In the genomic region with DNA sequence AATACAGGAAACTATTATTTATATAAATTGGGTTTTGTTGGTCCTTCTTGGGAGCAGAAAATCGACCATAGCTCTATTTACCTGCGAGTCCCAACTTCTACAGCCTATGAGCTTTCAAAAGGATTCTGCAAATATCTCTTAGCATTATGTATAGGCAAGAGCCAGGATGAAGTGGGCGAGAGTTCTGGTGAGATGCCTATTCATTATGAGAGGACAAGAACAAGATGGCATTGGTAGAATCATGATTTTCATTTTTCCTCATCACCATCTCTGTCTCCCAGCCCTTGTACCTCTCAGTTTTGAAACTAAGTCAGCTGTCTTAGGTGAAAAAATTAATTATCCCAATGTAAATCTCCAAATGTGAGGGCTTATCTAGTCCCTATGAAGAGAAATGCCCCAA, we compare ENCODE assay signal across 23 cellular contexts. TPM values are rescaled to one million over a fixed set of nuclear protein-coding genes. Genes with fewer than 3 reads are reported as not detected.
DNase-seq lines count a peak whose midpoint lies in the region; ATAC-seq and TF ChIP-seq lines count a peak whose summit lies in the region.
"Had no signal": no experiment of that assay in that cellular context is flagged by ENCODE, and none has a peak within 500 bp of the region (broad histone marks: within the 10 kb centered on the region; RNA-seq: fewer than 3 reads in every experiment).

No MANE protein-coding gene starts in this region.

- DNase-seq in activated T-cell treated with anti-CD3 and anti-CD28 coated beads, Interleukin-2, amount 50 U/mL, for 72 hours: peak; percentile 43 to 47
- DNase-seq in activated T-cell treated with anti-CD3 and anti-CD28 coated beads, Interleukin-2, amount 50 U/mL, for 48 hours: no peak
- DNase-seq in CD8-positive, alpha-beta T cell: no peak
- no peak for DNase-seq in NCI-H526 treated with DMSO at 0.1 percent for 48 hours (lab: John Stamatoyannopoulos, UW)
- DNase-seq in upper lobe of right lung: no peak
- DNase-seq: activated CD8-positive, alpha-beta memory T cell treated with anti-CD3 and anti-CD28 coated beads for 24 hours; activated effector memory CD4-positive, alpha-beta T cell treated with Interleukin-2 at 50 U/mL for 16 hours; foreskin melanocyte; left cardiac atrium; mesenchymal stem cell; NCI-H1105; NCI-H2029 treated with DMSO at 0.1 percent for 48 hours; NCI-H345; NCI-H774; transverse colon had no signal

- H3K36me3 Mint-ChIP-seq in activated T-cell treated with anti-CD3 and anti-CD28 coated beads, Interleukin-2, amount 50 U/mL, for 72 hours (ENCODE audit: insufficient read depth in 2 of 2): peaks cover 18 to 57% of the 10 kb centered on the region in 2 donors
- H3K36me3 Mint-ChIP-seq in CD8-positive, alpha-beta T cell: peaks cover 94% of the 10 kb centered on the region
- peaks cover 20% of the 10 kb centered on the region for H3K36me3 Mint-ChIP-seq in activated naive CD8-positive, alpha-beta T cell

- peak overlapping the region; percentile 57 to 87 for H3K4me3 Mint-ChIP-seq in activated T-cell treated with anti-CD3 and anti-CD28 coated beads, Interleukin-2, amount 50 U/mL, for 72 hours
- H3K4me3 Mint-ChIP-seq in CD8-positive, alpha-beta T cell: no peak overlapping the region
- H3K4me3 Mint-ChIP-seq in activated naive CD8-positive, alpha-beta T cell: no peak overlapping the region

- H3K36me3 ChIP-seq in CD8-positive, alpha-beta T cell (ENCODE audit: insufficient read depth, low read length): peaks cover 84% of the 10 kb centered on the region
- H3K36me3 ChIP-seq in neutrophil (peaks cover 93% of the 10 kb centered on the region), upper lobe of right lung (peaks cover 62% of the 10 kb centered on the region)

- H3K27ac Mint-ChIP-seq in activated T-cell treated with anti-CD3 and anti-CD28 coated beads, Interleukin-2, amount 50 U/mL, for 72 hours: peak overlapping the region; percentile 97
- peak overlapping the region; percentile 89 for H3K27ac Mint-ChIP-seq in CD8-positive, alpha-beta T cell
- peak overlapping the region; percentile 92 for H3K27ac Mint-ChIP-seq in activated naive CD8-positive, alpha-beta T cell

- H3K9me3 Mint-ChIP-seq in activated T-cell treated with anti-CD3 and anti-CD28 coated beads, Interleukin-2, amount 50 U/mL, for 72 hours: no peaks in the 10 kb centered on the region
- no peaks in the 10 kb centered on the region for H3K9me3 Mint-ChIP-seq in CD8-positive, alpha-beta T cell
- no peaks in the 10 kb centered on the region for H3K9me3 Mint-ChIP-seq in activated naive CD8-positive, alpha-beta T cell (ENCODE audit: low read depth)

- no peaks in the 10 kb centered on the region for H3K27me3 Mint-ChIP-seq in activated T-cell treated with anti-CD3 and anti-CD28 coated beads, Interleukin-2, amount 50 U/mL, for 72 hours (ENCODE audit: low read depth)
- H3K27me3 Mint-ChIP-seq in CD8-positive, alpha-beta T cell (ENCODE audit: low read depth): no peaks in the 10 kb centered on the region
- no peaks in the 10 kb centered on the region for H3K27me3 Mint-ChIP-seq in activated naive CD8-positive, alpha-beta T cell

- POLR2A ChIA-PET in CD8-positive, alpha-beta T cell (lab: Charles Lee): interaction anchor here (0.8 to 1.0 kb wide), 2 partner anchors 21 to 61 kb away, joined by 3 read pairs; no protein-coding TSS in a partner anchor

- intact Hi-C loops in CD8-positive, alpha-beta T cell (cut with DNase I, micrococcal nuclease): no loop called here
- intact Hi-C loops in upper lobe of right lung (cut with DNase I): loop anchor here (10.0 kb wide), 1 partner anchor 122 kb away; no protein-coding TSS in a partner anchor

- H3K9me3 ChIP-seq in CD8-positive, alpha-beta T cell (ENCODE audit: low read length): no peaks in the 10 kb centered on the region
- H3K9me3 ChIP-seq in neutrophil: no peaks in the 10 kb centered on the region
- H3K9me3 ChIP-seq in upper lobe of right lung: no peaks in the 10 kb centered on the region
- H3K9me3 ChIP-seq: esophagus muscularis mucosa, transverse colon had no signal

- no peaks in the 10 kb centered on the region for H3K27me3 ChIP-seq in CD8-positive, alpha-beta T cell (ENCODE audit: insufficient read depth, low read length)
- no peaks in the 10 kb centered on the region for H3K27me3 ChIP-seq in neutrophil
- no peaks in the 10 kb centered on the region for H3K27me3 ChIP-seq in upper lobe of right lung
- H3K27me3 ChIP-seq: esophagus muscularis mucosa, transverse colon had no signal

- no peak overlapping the region for H3K4me3 ChIP-seq in CD8-positive, alpha-beta T cell (ENCODE audit: low read depth, low read length)
- H3K4me3 ChIP-seq in neutrophil (ENCODE audit: low read depth in 1 of 2, low read length in 1 of 2) (peak overlapping the region in 1 of 2 experiments; percentile 42), upper lobe of right lung (no peak overlapping the region)
- H3K4me3 ChIP-seq: coronary artery, esophagus muscularis mucosa, SK-N-MC, transverse colon had no signal

- CTCF ChIA-PET in CD8-positive, alpha-beta T cell (lab: Charles Lee): interaction anchor here (4.9 to 16.6 kb wide), 3 partner anchors 28 to 114 kb away, joined by 22 to 289 read pairs (median 189); a partner anchor contains a TSS

- TF ChIP-seq CTCF in CD8-positive, alpha-beta T cell (IDR thresholded peaks at IDR 0.05): no peak
- TF ChIP-seq CTCF in neutrophil (IDR thresholded peaks at IDR 0.05): no peak
- no peak for TF ChIP-seq CTCF in upper lobe of right lung (IDR thresholded peaks at IDR 0.05)

- H3K4me1 Mint-ChIP-seq in activated T-cell treated with anti-CD3 and anti-CD28 coated beads, Interleukin-2, amount 50 U/mL, for 72 hours (ENCODE audit: low read depth): peaks cover 80% of the 10 kb centered on the region
- peaks cover 66% of the 10 kb centered on the region for H3K4me1 Mint-ChIP-seq in CD8-positive, alpha-beta T cell (ENCODE audit: low read depth)
- peaks cover 62% of the 10 kb centered on the region for H3K4me1 Mint-ChIP-seq in activated naive CD8-positive, alpha-beta T cell (ENCODE audit: low read depth)

- H3K4me1 ChIP-seq in CD8-positive, alpha-beta T cell (ENCODE audit: insufficient read depth, low read length): peaks cover 40% of the 10 kb centered on the region
- peaks cover 71 to 72% of the 10 kb centered on the region in 2 experiments for H3K4me1 ChIP-seq in neutrophil (ENCODE audit: control insufficient read depth in 1 of 2, insufficient read depth in 1 of 2, low read depth in 1 of 2, low read length in 1 of 2)
- H3K4me1 ChIP-seq in upper lobe of right lung: peaks cover 10% of the 10 kb centered on the region

- ATAC-seq in activated T-cell treated with anti-CD3 and anti-CD28 coated beads, Interleukin-2, amount 50 U/mL, for 72 hours (replicated peaks in 1 of 2): peak; percentile 74 to 80
- ATAC-seq in CD8-positive, alpha-beta T cell: no peak
- no peak for ATAC-seq in upper lobe of right lung
- no peak for ATAC-seq in HG03045 (IDR thresholded peaks at IDR 0.05; ENCODE audit: unreplicated experiment)
- ATAC-seq: HCT116, left cardiac atrium had no signal

- H3K27ac ChIP-seq in CD8-positive, alpha-beta T cell (ENCODE audit: low read depth, low read length): no peak overlapping the region
- H3K27ac ChIP-seq in neutrophil: peak overlapping the region; percentile 93
- no peak overlapping the region for H3K27ac ChIP-seq in upper lobe of right lung
- H3K27ac ChIP-seq: coronary artery, esophagus muscularis mucosa, SK-N-MC, transverse colon, VCaP had no signal

RNA-seq across cellular contexts. Expression of a gene that starts 25.0 kb away (rescaled TPM):
- total RNA-seq in activated T-cell treated with anti-CD3 and anti-CD28 coated beads, Interleukin-2, amount 50 U/mL, for 72 hours: 100 to 1,000 TPM; 198 to 237 TPM
- 100 to 1,000 TPM; 275 to 282 TPM for total RNA-seq in CD8-positive, alpha-beta T cell
- 71.5 TPM for total RNA-seq in upper lobe of right lung

Comparison
In these comparisons a context has a peak if more than half of its experiments do, and no peak if none do; other contexts are left out.
1. DNase-seq: peak in activated T-cell treated with anti-CD3 and anti-CD28 coated beads, Interleukin-2, amount 50 U/mL, for 72 hours (2 of 2); none in activated T-cell treated with anti-CD3 and anti-CD28 coated beads, Interleukin-2, amount 50 U/mL, for 48 hours (0 of 2), CD8-positive, alpha-beta T cell (0 of 7), NCI-H526 treated with DMSO at 0.1 percent for 48 hours (single experiment) and upper lobe of right lung (single experiment).
2. ATAC-seq: peak in activated T-cell treated with anti-CD3 and anti-CD28 coated beads, Interleukin-2, amount 50 U/mL, for 72 hours (2 of 2); none in CD8-positive, alpha-beta T cell (single experiment), upper lobe of right lung (single experiment) and HG03045 (single experiment).
3. H3K4me3 Mint-ChIP-seq: peak in activated T-cell treated with anti-CD3 and anti-CD28 coated beads, Interleukin-2, amount 50 U/mL, for 72 hours (2 of 2); none in CD8-positive, alpha-beta T cell (single experiment) and activated naive CD8-positive, alpha-beta T cell (single experiment).
4. Peak in every context shown above with its lines, with median percentiles within 50 percentile points of each other: H3K27ac Mint-ChIP-seq.